11 cellular contexts compared by ENCODE assay signal in genomic region chr3:134327594-134327975, GRCh38. TPM values are rescaled to one million over a fixed set of nuclear protein-coding genes. Genes with fewer than 3 reads are reported as not detected.
DNase-seq lines count a peak whose midpoint lies in the region; ATAC-seq and TF ChIP-seq lines count a peak whose summit lies in the region.
"Had no signal": no experiment of that assay in that cellular context is flagged by ENCODE, and none has a peak within 500 bp of the region (broad histone marks: within the 10 kb centered on the region; RNA-seq: fewer than 3 reads in every experiment).

No MANE protein-coding gene starts in this region.

- TF ChIP-seq POLR2A in HCT116 (IDR thresholded peaks at IDR 0.05; ENCODE audit: borderline replicate concordance, extremely low read depth, insufficient read depth, insufficient read length), result no peak

- H2AFZ ChIP-seq in HCT116 (ENCODE audit: low read depth, low read length, poor library complexity, severe bottlenecking) (peak overlapping the region; percentile 17), hepatocyte (no peak overlapping the region)

- RAD21 ChIA-PET in HCT116 (lab: Charles Lee; ENCODE audit: low non-redundant PET in 1 of 2, low total read pairs in 2 of 2, uncharacterized antibody in 2 of 2, unreplicated experiment in 2 of 2), result interaction anchor here (0.7 to 1.0 kb wide), 2 partner anchors 12 to 14 kb away, joined by 3 read pairs; no protein-coding TSS in a partner anchor

- H3K27ac ChIP-seq in HCT116 (ENCODE audit: low read depth, low read length) (peak overlapping the region; percentile 45), WERI-Rb-1 (no peak overlapping the region), hepatocyte (peak overlapping the region; percentile 55)

- H3K9me2 ChIP-seq in HCT116 (ENCODE audit: insufficient read depth) (no peaks in the 10 kb centered on the region), hepatocyte (replicated peaks; ENCODE audit: insufficient read depth) (no peaks in the 10 kb centered on the region)

- no peaks in the 10 kb centered on the region for H3K79me2 ChIP-seq in HCT116 (ENCODE audit: insufficient read depth, low read length)
- no peaks in the 10 kb centered on the region for H3K79me2 ChIP-seq in hepatocyte

- ATAC-seq in HCT116, result peak; percentile 60

- WGBS in hepatocyte (ENCODE audit: low lambda C conversion rate, missing lambda C conversion rate), result 65% methylated on average over 4 of the region's 4 CpGs

- CTCF ChIA-PET in HCT116 (lab: Charles Lee), result interaction anchor here (1.3 kb wide), 1 partner anchor 12 kb away, joined by 4 read pairs; no protein-coding TSS in a partner anchor

- H3K4me1 ChIP-seq in HCT116 (ENCODE audit: control insufficient read depth in 1 of 2, insufficient read depth in 2 of 2, low read length in 2 of 2) (peaks cover 49 to 76% of the 10 kb centered on the region in 2 experiments), hepatocyte (ENCODE audit: insufficient read depth) (peaks cover 40% of the 10 kb centered on the region)

- H3K27me3 ChIP-seq in HCT116 (ENCODE audit: insufficient read depth, low read length) (no peaks in the 10 kb centered on the region), WERI-Rb-1 (ENCODE audit: insufficient read depth, low read depth, severe bottlenecking) (no peaks in the 10 kb centered on the region), hepatocyte (no peaks in the 10 kb centered on the region)
- H3K27me3 ChIP-seq: cardiac muscle cell had no signal

- TF ChIP-seq CTCF in HCT116 (IDR thresholded peaks at IDR 0.05 in 2 of 3, conservative IDR thresholded peaks at IDR 0.05 in 1 of 3; ENCODE audit: borderline replicate concordance in 1 of 3, insufficient read depth in 1 of 3, low read depth in 2 of 3, low read length in 2 of 3) (no peak), WERI-Rb-1 (IDR thresholded peaks at IDR 0.05; ENCODE audit: low read depth, low read length) (no peak), hepatocyte (IDR thresholded peaks at IDR 0.05; ENCODE audit: poor library complexity) (no peak)

- intact Hi-C loops in HCT116 (cut with micrococcal nuclease), result no loop called here

- H4K20me1 ChIP-seq in HCT116 (ENCODE audit: insufficient read depth) (no peaks in the 10 kb centered on the region), hepatocyte (ENCODE audit: insufficient read depth, poor library complexity, severe bottlenecking) (no peaks in the 10 kb centered on the region)

- DNase-seq in HCT116 (ENCODE audit: low read depth, low spot score) (no peak), WERI-Rb-1 (peak; percentile 1), hepatocyte (ENCODE audit: low spot score) (no peak), stromal cell of bone marrow (ENCODE audit: low read depth) (peak; percentile 47), activated gamma-delta T cell (lab: John Stamatoyannopoulos, UW) (no peak), DMS114 treated with DMSO at 0.1 percent for 48 hours (lab: John Stamatoyannopoulos, UW; ENCODE audit: unreplicated experiment) (no peak), 8988T (no peak)
- DNase-seq in activated T-cell treated with anti-CD3 and anti-CD28 coated beads, Interleukin-2, amount 50 U/mL, for 1 hour, result no peak
- DNase-seq: activated CD4-positive, alpha-beta memory T cell treated with anti-CD3 and anti-CD28 coated beads, Interleukin-2, amount 10 ng/mL, durations not matched to agents 7 days and 5 days had no signal

- POLR2A ChIA-PET in HCT116 (lab: Charles Lee), result interaction anchor here (1.0 to 1.1 kb wide), 2 partner anchors 10 to 14 kb away, joined by 3 to 4 read pairs; no protein-coding TSS in a partner anchor

- peak overlapping the region in 1 of 2 experiments; percentile 46; a peak in 2 of 4 replicates for H3K4me3 ChIP-seq in HCT116 (replicated peaks in 1 of 2; ENCODE audit: low read depth in 1 of 2, low read length in 2 of 2)
- no peak overlapping the region for H3K4me3 ChIP-seq in WERI-Rb-1 (ENCODE audit: low read depth, low read length)
- H3K4me3 ChIP-seq in hepatocyte, result no peak overlapping the region
- H3K4me3 ChIP-seq: cardiac muscle cell had no signal

- no peaks in the 10 kb centered on the region for H3K9me3 ChIP-seq in HCT116 (ENCODE audit: control insufficient read depth in 1 of 2, insufficient read depth in 1 of 2, low read depth in 1 of 2, low read length in 2 of 2)
- no peaks in the 10 kb centered on the region for H3K9me3 ChIP-seq in WERI-Rb-1 (ENCODE audit: severe bottlenecking)
- no peaks in the 10 kb centered on the region for H3K9me3 ChIP-seq in hepatocyte (ENCODE audit: low read depth)

- H3K4me2 ChIP-seq in HCT116 (ENCODE audit: low read length), result peak overlapping the region; percentile 83
- H3K4me2 ChIP-seq in hepatocyte, result no peak overlapping the region

- H3K36me3 ChIP-seq in HCT116 (ENCODE audit: control insufficient read depth in 1 of 2, insufficient read depth in 2 of 2, low read length in 2 of 2), result no peaks in the 10 kb centered on the region
- H3K36me3 ChIP-seq in WERI-Rb-1, result no peaks in the 10 kb centered on the region
- H3K36me3 ChIP-seq in hepatocyte (replicated peaks; ENCODE audit: insufficient read depth, low read depth), result no peaks in the 10 kb centered on the region
- H3K36me3 ChIP-seq: cardiac muscle cell had no signal

- no TSS peak for BruUV-seq in HCT116 (replicated peaks; lab: Mats Ljungman, UMichigan)

- peak overlapping the region; percentile 58 for H3K9ac ChIP-seq in HCT116 (ENCODE audit: low read length)

- no peak for TF ChIP-seq RAD21 in HCT116 (IDR thresholded peaks at IDR 0.05; ENCODE audit: low read depth)

TF ChIP-seq in HCT116, 20 proteins besides CTCF, POLR2A, EP300 and RAD21:
- no peak for TF ChIP-seq REST (IDR thresholded peaks at IDR 0.05; ENCODE audit: low read depth)
- TF ChIP-seq CBX3 (IDR thresholded peaks at IDR 0.05; ENCODE audit: low read depth), result no peak
- peak; percentile 46; the same call in 1 of the 2 replicates for TF ChIP-seq CEBPB (IDR thresholded peaks at IDR 0.05; ENCODE audit: low read depth)
- TF ChIP-seq POLR2AphosphoS5 (IDR thresholded peaks at IDR 0.05; ENCODE audit: low read depth, low read length), result 0 out of 2 replicates have a peak, but pooled peaks have one; percentile 20
- TF ChIP-seq SP1 (IDR thresholded peaks at IDR 0.05; ENCODE audit: low read depth), result peak; percentile 49
- peak; percentile 76 for TF ChIP-seq FOSL1 (IDR thresholded peaks at IDR 0.05; ENCODE audit: low read depth)
- peak; percentile 50; the same call in 1 of the 2 replicates for TF ChIP-seq JUND (IDR thresholded peaks at IDR 0.05)
- TF ChIP-seq MAX (IDR thresholded peaks at IDR 0.05), result peak; percentile 22; the same call in 1 of the 2 replicates
TF ChIP-seq in HCT116: peak in this region for 6.

RNA-seq across cellular contexts. Expression of gene AMOTL2, which starts 46.7 kb away (rescaled TPM):
- total RNA-seq in HCT116 (2021; ENCODE audit: unreplicated experiment), result 54.0 TPM
- 17.8 and 19.7 TPM in 2 replicates for polyA plus RNA-seq in HCT116 (2012)
- 71.4 and 81.6 TPM in 2 replicates for total RNA-seq in hepatocyte
- 63.9 and 74.2 TPM in 2 replicates for polyA plus RNA-seq in hepatocyte
- total RNA-seq: activated CD4-positive, alpha-beta memory T cell treated with anti-CD3 and anti-CD28 coated beads, Interleukin-2, amount 10 ng/mL, durations not matched to agents 7 days and 5 days had no signal
- polyA plus RNA-seq: IgD-negative memory B cell had no signal

Comparison
In these comparisons a context has a peak if more than half of its experiments do, and no peak if none do; other contexts are left out.
1. DNase-seq: peak in WERI-Rb-1 (single experiment) and stromal cell of bone marrow (single experiment); none in HCT116 (single experiment), hepatocyte (single experiment), activated gamma-delta T cell (single experiment), DMS114 treated with DMSO at 0.1 percent for 48 hours (single experiment), 8988T (single experiment) and activated T-cell treated with anti-CD3 and anti-CD28 coated beads, Interleukin-2, amount 50 U/mL, for 1 hour (single experiment).